ENCODE assay signal across 17 cellular contexts in the genomic region with DNA sequence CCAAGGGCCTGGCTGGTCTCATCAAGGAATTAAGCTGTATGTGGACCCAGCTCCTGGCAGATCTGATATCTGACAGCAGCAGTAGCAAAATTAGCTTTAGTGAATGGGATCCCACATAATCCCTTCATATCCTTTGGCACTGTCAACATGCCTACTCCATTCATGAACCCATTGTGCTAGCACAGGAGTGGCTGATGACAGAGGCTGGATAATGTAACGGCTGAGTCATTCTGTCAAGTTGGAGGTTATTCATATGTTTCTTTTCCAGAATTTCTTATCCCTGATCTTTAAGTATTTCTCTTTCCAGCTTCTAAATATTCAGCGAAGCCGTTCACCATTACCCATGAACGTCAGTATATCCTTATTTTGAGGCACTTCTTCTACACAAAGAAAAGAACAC.
DNase-seq lines count a peak whose midpoint lies in the region; ATAC-seq and TF ChIP-seq lines count a peak whose summit lies in the region.
"Had no signal": no experiment of that assay in that cellular context is flagged by ENCODE, and none has a peak within 500 bp of the region (broad histone marks: within the 10 kb centered on the region; RNA-seq: fewer than 3 reads in every experiment).

No MANE protein-coding gene starts in this region.

- H3F3A ChIP-seq in SK-N-SH (replicated peaks; ENCODE audit: insufficient read depth), result no peaks in the 10 kb centered on the region

- no peak for TF ChIP-seq EP300 in SK-N-SH (IDR thresholded peaks at IDR 0.05; ENCODE audit: borderline replicate concordance in 1 of 2, low read depth in 1 of 2, low read length in 1 of 2)

- H3K9ac ChIP-seq in SK-N-SH, result no peak overlapping the region
- H3K9ac ChIP-seq: BLaER1 treated with 17β-estradiol and CSF1 and Interleukin-3, amounts not matched to agents 10 nM and 100 nM had no signal

- H3K9me2 ChIP-seq in SK-N-SH, result no peaks in the 10 kb centered on the region

- H3K27ac ChIP-seq in left ventricle myocardium inferior (replicated peaks) (no peak overlapping the region), SK-N-SH (ENCODE audit: low read depth in 2 of 2, low read length in 1 of 2) (no peak overlapping the region), osteoblast (ENCODE audit: low read depth, low read length) (no peak overlapping the region), right lobe of liver (no peak overlapping the region)
- H3K27ac ChIP-seq: A549; BLaER1 treated with 17β-estradiol and CSF1 and Interleukin-3, amounts not matched to agents 10 nM and 100 nM had no signal

- H3K9me3 ChIP-seq in left ventricle myocardium inferior (replicated peaks) (no peaks in the 10 kb centered on the region), SK-N-SH (no peaks in the 10 kb centered on the region), osteoblast (ENCODE audit: low read depth, low read length) (no peaks in the 10 kb centered on the region), right lobe of liver (no peaks in the 10 kb centered on the region)
- H3K9me3 ChIP-seq: A549; BLaER1 treated with 17β-estradiol and CSF1 and Interleukin-3, amounts not matched to agents 10 nM and 100 nM had no signal

- H3K79me2 ChIP-seq in SK-N-SH (ENCODE audit: insufficient read depth), result no peaks in the 10 kb centered on the region
- H3K79me2 ChIP-seq in osteoblast (ENCODE audit: insufficient read depth, low read length), result no peaks in the 10 kb centered on the region

- H4K20me1 ChIP-seq in SK-N-SH (ENCODE audit: insufficient read depth), result no peaks in the 10 kb centered on the region
- H4K20me1 ChIP-seq in osteoblast (ENCODE audit: insufficient read depth, low read length), result no peaks in the 10 kb centered on the region
- H4K20me1 ChIP-seq: BLaER1 treated with 17β-estradiol and CSF1 and Interleukin-3, amounts not matched to agents 10 nM and 100 nM had no signal

- no peak overlapping the region for H2AFZ ChIP-seq in SK-N-SH (ENCODE audit: low read depth)
- H2AFZ ChIP-seq in osteoblast (ENCODE audit: low read length), result no peak overlapping the region

- TF ChIP-seq POLR2A in right lobe of liver (IDR thresholded peaks at IDR 0.05), result no peak

- H3K4me2 ChIP-seq in SK-N-SH, result no peak overlapping the region
- H3K4me2 ChIP-seq in osteoblast (ENCODE audit: insufficient read depth, low read length), result no peak overlapping the region
- H3K4me2 ChIP-seq: A549; BLaER1 treated with 17β-estradiol and CSF1 and Interleukin-3, amounts not matched to agents 10 nM and 100 nM had no signal

- TF ChIP-seq CTCF in left ventricle myocardium inferior (IDR thresholded peaks at IDR 0.05; ENCODE audit: borderline replicate concordance) (no peak), SK-N-SH (IDR thresholded peaks at IDR 0.05) (no peak), osteoblast (IDR thresholded peaks at IDR 0.05; ENCODE audit: extremely low read depth, low read depth, low read length) (no peak), right lobe of liver (IDR thresholded peaks at IDR 0.05) (no peak)

- no peaks in the 10 kb centered on the region for H3K36me3 ChIP-seq in left ventricle myocardium inferior
- no peaks in the 10 kb centered on the region for H3K36me3 ChIP-seq in SK-N-SH (replicated peaks in 1 of 2; ENCODE audit: control insufficient read depth in 1 of 2, insufficient read depth in 2 of 2, low read length in 1 of 2)
- no peaks in the 10 kb centered on the region for H3K36me3 ChIP-seq in osteoblast (ENCODE audit: insufficient read depth, low read length)
- no peaks in the 10 kb centered on the region for H3K36me3 ChIP-seq in right lobe of liver
- H3K36me3 ChIP-seq: BLaER1 treated with 17β-estradiol and CSF1 and Interleukin-3, amounts not matched to agents 10 nM and 100 nM had no signal

- no peaks in the 10 kb centered on the region for H3K4me1 ChIP-seq in left ventricle myocardium inferior
- H3K4me1 ChIP-seq in SK-N-SH (ENCODE audit: control insufficient read depth in 1 of 2, insufficient read depth in 2 of 2, low read depth in 1 of 2, low read length in 1 of 2), result no peaks in the 10 kb centered on the region
- peaks cover 6% of the 10 kb centered on the region for H3K4me1 ChIP-seq in osteoblast (ENCODE audit: insufficient read depth, low read length)
- H3K4me1 ChIP-seq in right lobe of liver, result no peaks in the 10 kb centered on the region
- H3K4me1 ChIP-seq: A549 had no signal

- CTCF ChIA-PET in SK-N-SH (lab: Yijun Ruan, JAX), result interaction anchor here (1.0 kb wide), 1 partner anchor 58 kb away, joined by 3 read pairs; no protein-coding TSS in a partner anchor

- TF ChIP-seq RAD21 in SK-N-SH (IDR thresholded peaks at IDR 0.05; ENCODE audit: low read length), result no peak

- intact Hi-C loops in Right ventricle myocardium superior (cut with DNase I) (no loop called here), left ventricle myocardium inferior (cut with micrococcal nuclease) (no loop called here), right lobe of liver (cut with DNase I) (no loop called here)

- WGBS in SK-N-SH (ENCODE audit: low lambda C conversion rate), result 72% methylated on average over 4 of the region's 4 CpGs
- 80% methylated on average over 1 of the region's 4 CpGs for WGBS in right lobe of liver (ENCODE audit: insufficient coverage, low coverage, low lambda C conversion rate, missing lambda C conversion rate)

- H3K27me3 ChIP-seq in left ventricle myocardium inferior (ENCODE audit: low read depth) (no peaks in the 10 kb centered on the region), SK-N-SH (ENCODE audit: insufficient read depth) (no peaks in the 10 kb centered on the region), osteoblast (ENCODE audit: insufficient read depth, low read length) (no peaks in the 10 kb centered on the region), right lobe of liver (no peaks in the 10 kb centered on the region)
- H3K27me3 ChIP-seq: BLaER1 treated with 17β-estradiol and CSF1 and Interleukin-3, amounts not matched to agents 10 nM and 100 nM had no signal

- DNase-seq in Right ventricle myocardium superior, result no peak
- DNase-seq in left ventricle myocardium inferior, result no peak
- DNase-seq in SK-N-SH, result no peak
- DNase-seq in osteoblast (ENCODE audit: insufficient read length, low spot score, missing footprints), result peak; percentile 36
- DNase-seq in right lobe of liver, result no peak
- no peak for DNase-seq in NCI-H226
- DNase-seq in midbrain (lab: John Stamatoyannopoulos, UW), result no peak
- DNase-seq: KG1, NCI-H1092, NCI-H146, NCI-H2081, NCI-H510A treated with DMSO at 0.1 percent for 48 hours, SIG-M5 had no signal

- POLR2A ChIA-PET in SK-N-SH (lab: Yijun Ruan, JAX), result no interaction called here

- ATAC-seq in Right ventricle myocardium superior (ENCODE audit: poor library complexity), result peak; percentile 71
- ATAC-seq in esophagus mucosa, result peak; percentile 93
- no peak for ATAC-seq in right lobe of liver
- ATAC-seq: A549, HCT116 had no signal

- H3K4me3 ChIP-seq in left ventricle myocardium inferior, result no peak overlapping the region
- H3K4me3 ChIP-seq in SK-N-SH (ENCODE audit: low read depth in 2 of 2, low read length in 1 of 2), result no peak overlapping the region
- no peak overlapping the region for H3K4me3 ChIP-seq in osteoblast (ENCODE audit: insufficient read depth, low read length)
- no peak overlapping the region for H3K4me3 ChIP-seq in right lobe of liver
- H3K4me3 ChIP-seq: A549; BLaER1 treated with 17β-estradiol and CSF1 and Interleukin-3, amounts not matched to agents 10 nM and 100 nM had no signal

TF ChIP-seq in SK-N-SH, 30 proteins besides CTCF, POLR2A, EP300 and RAD21:
- TF ChIP-seq JUND (IDR thresholded peaks at IDR 0.05) (0 out of 2 replicates have a peak, but pooled peaks have one; percentile 32), RCOR1 (IDR thresholded peaks at IDR 0.05; ENCODE audit: low read length) (no peak), TCF12 (IDR thresholded peaks at IDR 0.05) (peak; percentile 81), FOSL2 (IDR thresholded peaks at IDR 0.05; ENCODE audit: borderline replicate concordance, low read depth) (peak; percentile 53; the same call in 1 of the 2 replicates)
- TF ChIP-seq, protein P1, sequence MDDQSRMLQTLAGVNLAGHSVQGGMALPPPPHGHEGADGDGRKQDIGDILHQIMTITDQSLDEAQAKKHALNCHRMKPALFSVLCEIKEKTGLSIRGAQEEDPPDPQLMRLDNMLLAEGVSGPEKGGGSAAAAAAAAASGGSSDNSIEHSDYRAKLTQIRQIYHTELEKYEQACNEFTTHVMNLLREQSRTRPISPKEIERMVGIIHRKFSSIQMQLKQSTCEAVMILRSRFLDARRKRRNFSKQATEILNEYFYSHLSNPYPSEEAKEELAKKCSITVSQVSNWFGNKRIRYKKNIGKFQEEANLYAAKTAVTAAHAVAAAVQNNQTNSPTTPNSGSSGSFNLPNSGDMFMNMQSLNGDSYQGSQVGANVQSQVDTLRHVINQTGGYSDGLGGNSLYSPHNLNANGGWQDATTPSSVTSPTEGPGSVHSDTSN (IDR thresholded peaks at IDR 0.05), result peak; percentile 72
TF ChIP-seq in SK-N-SH: peak in this region for 4.

Comparison
In these comparisons a context has a peak if more than half of its experiments do, and no peak if none do; other contexts are left out.
1. ATAC-seq: peak in Right ventricle myocardium superior (single experiment) and esophagus mucosa (single experiment); none in right lobe of liver (0 of 4).